ENCODE assay signal across 8 cellular contexts in the genomic region with DNA sequence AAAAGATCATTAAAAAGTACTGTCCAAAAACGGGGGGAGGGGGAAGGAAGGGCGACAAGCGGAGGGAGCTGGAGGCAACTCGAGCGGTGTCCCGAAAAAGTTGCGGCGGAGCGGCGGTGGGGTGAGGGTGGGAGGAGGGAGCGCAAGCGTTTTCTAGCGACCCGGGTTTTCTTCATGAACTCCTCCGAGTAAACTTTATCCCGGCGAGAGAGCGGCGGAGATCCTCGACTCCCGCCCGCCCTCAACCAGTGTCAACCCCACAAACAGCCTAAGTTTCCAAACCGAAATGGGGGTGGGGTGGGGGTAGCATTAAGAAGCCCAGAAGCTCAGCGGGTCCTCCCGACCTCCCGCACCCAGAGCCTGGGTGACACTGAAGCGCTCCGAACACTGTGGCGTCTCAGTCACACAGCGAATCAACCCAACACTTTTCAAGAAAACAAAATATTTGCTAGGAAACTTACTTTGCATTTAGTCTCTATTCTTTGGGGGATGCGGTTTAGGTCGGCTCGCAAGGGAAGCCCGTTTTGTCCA.
A peak's percentile ranks its signal among the peaks of the same experiment; 100 is the strongest.
DNase-seq lines count a peak whose midpoint lies in the region; ATAC-seq and TF ChIP-seq lines count a peak whose summit lies in the region.

No MANE protein-coding gene starts in this region.

- H3K27me3 Mint-ChIP-seq in Caco-2 (ENCODE audit: insufficient read depth, unreplicated experiment): no peaks in the 10 kb centered on the region

- CTCF ChIA-PET in Caco-2 (lab: Charles Lee): interaction anchor here (0.7 to 1.0 kb wide), 2 partner anchors 8 to 135 kb away, joined by 3 read pairs; no protein-coding TSS in a partner anchor

- H3K9me3 ChIP-seq in Caco-2 (no peaks in the 10 kb centered on the region), HUES6 (ENCODE audit: control insufficient read depth, insufficient read depth, low read depth, low read length) (no peaks in the 10 kb centered on the region)

- H3K27ac Mint-ChIP-seq in Caco-2 (ENCODE audit: unreplicated experiment): no peak overlapping the region

- no peaks in the 10 kb centered on the region for H3K36me3 Mint-ChIP-seq in Caco-2 (ENCODE audit: insufficient read depth, unreplicated experiment)

- H3K27ac ChIP-seq in HUES6 (ENCODE audit: low read depth, low read length) (no peak overlapping the region), temporal lobe (ENCODE audit: low read depth, low read length) (peak overlapping the region; percentile 61)

- DNase-seq in Caco-2: peak; percentile 40
- peak; percentile 1 to 14 for DNase-seq in T47D (ENCODE audit: low read depth in 1 of 2, low spot score in 1 of 2)
- peak in 1 of 2 donors; percentile 29 for DNase-seq in left colon
- no peak for DNase-seq in COR-L47 (lab: John Stamatoyannopoulos, UW)
- DNase-seq in NCI-H187 (lab: John Stamatoyannopoulos, UW): no peak

- in situ Hi-C loops in T47D (cut with HindIII; ENCODE audit: low pct_unique_long_range_greater_than_20kb, low sequenced_read_pairs): no loop called here

- intact Hi-C loops in Caco-2 (cut with micrococcal nuclease; ENCODE audit: unreplicated experiment) (loop anchor here (2.0 to 5.0 kb wide), 4 partner anchors 148 to 563 kb away; a partner anchor contains a TSS), left colon (cut with DNase I, micrococcal nuclease) (no loop called here)

- no peaks in the 10 kb centered on the region for H3K4me1 Mint-ChIP-seq in Caco-2 (ENCODE audit: low read depth, unreplicated experiment)

- H3K36me3 ChIP-seq in Caco-2 (ENCODE audit: control insufficient read depth, insufficient read depth, low read length) (no peaks in the 10 kb centered on the region), HUES6 (ENCODE audit: control insufficient read depth, insufficient read depth, low read length) (no peaks in the 10 kb centered on the region)

- no peaks in the 10 kb centered on the region for H3K9me3 Mint-ChIP-seq in Caco-2 (ENCODE audit: unreplicated experiment)

- no peak overlapping the region for H3K4me3 Mint-ChIP-seq in Caco-2 (ENCODE audit: unreplicated experiment)

- H3K27me3 ChIP-seq in Caco-2 (replicated peaks; ENCODE audit: control insufficient read depth, insufficient read depth, low read length): no peaks in the 10 kb centered on the region; the same call in 1 of the 2 replicates
- H3K27me3 ChIP-seq in HUES6 (ENCODE audit: control insufficient read depth, insufficient read depth, low read length): peaks cover 100% of the 10 kb centered on the region

- H3K4me1 ChIP-seq in Caco-2 (peaks cover 4% of the 10 kb centered on the region; the same call in 1 of the 2 replicates), HUES6 (ENCODE audit: control insufficient read depth, insufficient read depth, low read length) (peaks cover 17% of the 10 kb centered on the region)

- POLR2A ChIA-PET in Caco-2 (lab: Charles Lee): no interaction called here

- peak overlapping the region; percentile 42 for H3K9ac ChIP-seq in HUES6 (ENCODE audit: low read length)

- ATAC-seq in left colon (peak; percentile 20), HG03439 (IDR thresholded peaks at IDR 0.05; ENCODE audit: unreplicated experiment) (no peak)

- H3K4me3 ChIP-seq in Caco-2 (ENCODE audit: low read depth, low read length) (peak overlapping the region; percentile 74), HUES6 (ENCODE audit: low read depth, low read length) (peak overlapping the region; percentile 74)

- no peak for TF ChIP-seq CTCF in Caco-2 (IDR thresholded peaks at IDR 0.05; ENCODE audit: insufficient read depth in 1 of 2, low read depth in 1 of 2, low read length in 1 of 2, severe bottlenecking in 1 of 2, unreplicated experiment in 1 of 2)

- BruUV-seq in Caco-2 (replicated peaks; lab: Mats Ljungman, UMichigan): no TSS peak

Comparison
In these comparisons a context has a peak if more than half of its experiments do, and no peak if none do; other contexts are left out.
1. DNase-seq: peak in Caco-2 (2 of 2) and T47D (2 of 2); none in COR-L47 (single experiment) and NCI-H187 (0 of 2).